In the genomic region with DNA sequence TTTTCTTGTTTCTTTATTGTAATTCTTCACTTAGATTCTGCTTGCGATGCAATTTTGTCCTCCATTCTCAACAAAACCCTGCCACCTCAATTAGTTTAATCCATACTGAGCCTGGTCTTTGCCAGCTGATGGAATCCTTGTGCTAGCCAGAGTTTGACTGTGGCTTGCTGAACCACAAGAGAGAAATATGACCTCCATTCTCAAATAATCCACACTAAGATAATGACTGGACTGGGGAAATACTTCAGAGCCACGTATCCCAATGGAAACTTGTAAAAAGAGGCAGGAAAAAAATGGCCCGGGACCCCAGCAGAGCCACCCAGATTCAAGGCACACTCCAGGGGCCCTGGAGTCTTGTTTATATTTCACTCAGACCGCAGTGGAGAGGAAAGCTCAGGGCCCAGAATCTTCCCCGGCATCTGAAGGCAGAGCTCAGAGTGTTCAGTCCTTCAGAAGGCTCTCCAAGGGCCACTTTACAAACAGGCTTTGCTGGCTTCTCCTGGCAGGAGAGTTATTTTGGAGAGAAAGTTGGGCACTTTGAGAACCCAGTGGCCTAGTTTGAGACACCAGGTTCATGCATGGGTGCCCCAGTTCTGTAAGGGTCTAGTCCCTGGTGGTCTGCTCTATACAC, we compare ENCODE assay signal across 17 cellular contexts.
DNase-seq lines count a peak whose midpoint lies in the region; ATAC-seq, FAIRE-seq and TF ChIP-seq lines count a peak whose summit lies in the region.
"Had no signal": no experiment of that assay in that cellular context is flagged by ENCODE, and none has a peak within 500 bp of the region (broad histone marks: within the 10 kb centered on the region; RNA-seq: fewer than 3 reads in every experiment).

No MANE protein-coding gene starts in this region.

- no peak overlapping the region for H3K4me2 ChIP-seq in A549

- H3K4me3 ChIP-seq in A549 (no peak overlapping the region), left lung (no peak overlapping the region)
- H3K4me3 ChIP-seq: SK-N-MC had no signal

- no peaks in the 10 kb centered on the region for H3K36me3 ChIP-seq in left lung

- H3K27ac Mint-ChIP-seq in progenitor cell of endocrine pancreas, result peak overlapping the region; percentile 57
- H3K27ac Mint-ChIP-seq in activated naive CD8-positive, alpha-beta T cell treated with anti-CD3 and anti-CD28 coated beads, Interleukin-2, amount 50 U/mL, for 24 hours, result no peak overlapping the region
- H3K27ac Mint-ChIP-seq: H9, IgD-negative memory B cell had no signal

- no peak for TF ChIP-seq CTCF in A549 (IDR thresholded peaks at IDR 0.05)
- TF ChIP-seq CTCF in left lung (IDR thresholded peaks at IDR 0.05), result no peak
- no peak for TF ChIP-seq CTCF in progenitor cell of endocrine pancreas (IDR thresholded peaks at IDR 0.05; ENCODE audit: unreplicated experiment)

- H3K9me3 ChIP-seq in A549 (no peaks in the 10 kb centered on the region), left lung (no peaks in the 10 kb centered on the region)

- H3K4me1 Mint-ChIP-seq in progenitor cell of endocrine pancreas (ENCODE audit: low read depth), result peaks cover 19% of the 10 kb centered on the region
- no peaks in the 10 kb centered on the region for H3K4me1 Mint-ChIP-seq in activated naive CD8-positive, alpha-beta T cell treated with anti-CD3 and anti-CD28 coated beads, Interleukin-2, amount 50 U/mL, for 24 hours

- H3K4me3 Mint-ChIP-seq in progenitor cell of endocrine pancreas (ENCODE audit: low read depth), result no peak overlapping the region
- no peak overlapping the region for H3K4me3 Mint-ChIP-seq in activated naive CD8-positive, alpha-beta T cell treated with anti-CD3 and anti-CD28 coated beads, Interleukin-2, amount 50 U/mL, for 24 hours
- H3K4me3 Mint-ChIP-seq: H9, IgD-negative memory B cell had no signal

- intact Hi-C loops in left lung (cut with DNase I), result no loop called here

- TF ChIP-seq EP300 in A549 (IDR thresholded peaks at IDR 0.05), result no peak

- H3K36me3 Mint-ChIP-seq in progenitor cell of endocrine pancreas (ENCODE audit: insufficient read depth), result no peaks in the 10 kb centered on the region
- H3K36me3 Mint-ChIP-seq in activated naive CD8-positive, alpha-beta T cell treated with anti-CD3 and anti-CD28 coated beads, Interleukin-2, amount 50 U/mL, for 24 hours (ENCODE audit: low read depth), result no peaks in the 10 kb centered on the region
- H3K36me3 Mint-ChIP-seq: IgD-negative memory B cell had no signal

- FAIRE-seq in A549 (lab: Jason Lieb, UNC), result no peak

- ATAC-seq in A549 (peak in 1 of 2 experiments; percentile 5; a peak in 2 of 6 replicates), left lung (peak; percentile 90), GM19328 (IDR thresholded peaks at IDR 0.05; ENCODE audit: unreplicated experiment) (no peak)
- ATAC-seq in activated naive CD8-positive, alpha-beta T cell treated with anti-CD3 and anti-CD28 coated beads, Interleukin-2, amount 50 U/mL, for 24 hours, result no peak

- H3K27ac ChIP-seq in A549 (no peak overlapping the region), left lung (peak overlapping the region in 1 of 2 donors; percentile 43)
- H3K27ac ChIP-seq: 22Rv1, C4-2B, SK-N-MC had no signal

- CTCF ChIA-PET in A549 (lab: Yijun Ruan, JAX), result interaction anchor here (1.1 kb wide), 1 partner anchor 30 kb away, joined by 3 read pairs; no protein-coding TSS in a partner anchor

- 83% methylated on average over 4 of the region's 5 CpGs for WGBS in A549 (ENCODE audit: missing lambda C conversion rate)

- no peak for TF ChIP-seq RAD21 in A549 (conservative IDR thresholded peaks at IDR 0.05 in 1 of 2, IDR thresholded peaks at IDR 0.05 in 1 of 2)

- H3K27me3 ChIP-seq in left lung, result no peaks in the 10 kb centered on the region

- H3K27me3 Mint-ChIP-seq in progenitor cell of endocrine pancreas, result no peaks in the 10 kb centered on the region
- H3K27me3 Mint-ChIP-seq in activated naive CD8-positive, alpha-beta T cell treated with anti-CD3 and anti-CD28 coated beads, Interleukin-2, amount 50 U/mL, for 24 hours, result no peaks in the 10 kb centered on the region
- H3K27me3 Mint-ChIP-seq: IgD-negative memory B cell had no signal

- H3K9me3 Mint-ChIP-seq in progenitor cell of endocrine pancreas (ENCODE audit: low read depth), result peaks cover 4% of the 10 kb centered on the region
- H3K9me3 Mint-ChIP-seq in activated naive CD8-positive, alpha-beta T cell treated with anti-CD3 and anti-CD28 coated beads, Interleukin-2, amount 50 U/mL, for 24 hours, result no peaks in the 10 kb centered on the region
- H3K9me3 Mint-ChIP-seq: H9, IgD-negative memory B cell had no signal

- 0 out of 3 replicates have a peak, but pooled peaks cover under 1% of the 10 kb centered on the region for H3K4me1 ChIP-seq in A549
- H3K4me1 ChIP-seq in left lung, result no peaks in the 10 kb centered on the region

- TF ChIP-seq POLR2A in A549 (IDR thresholded peaks at IDR 0.05; ENCODE audit: low read length), result no peak

- POLR2A ChIA-PET in A549 (lab: Yijun Ruan, JAX), result no interaction called here

- DNase-seq in A549 (ENCODE audit: low read depth in 1 of 2, low spot score in 1 of 2), result no peak
- DNase-seq in amniotic epithelial cell (ENCODE audit: low read depth), result peak; percentile 70
- peak in 1 of 2 donors; percentile 52 for DNase-seq in left lung
- no peak for DNase-seq in progenitor cell of endocrine pancreas (ENCODE audit: low spot score, unreplicated experiment)
- no peak for DNase-seq in effector CD8-positive, alpha-beta T cell (lab: John Stamatoyannopoulos, UW)
- DNase-seq in activated naive CD8-positive, alpha-beta T cell treated with anti-CD3 and anti-CD28 coated beads, Interleukin-2, amount 50 U/mL, for 24 hours, result no peak
- DNase-seq in SIG-M5 (lab: John Stamatoyannopoulos, UW), result no peak
- DNase-seq: DMS153, EL, H9, MV-4-11, NCI-H146 had no signal

TF ChIP-seq in A549, 52 proteins besides CTCF, POLR2A, EP300 and RAD21:
- TF ChIP-seq CBX2 (IDR thresholded peaks at IDR 0.05; ENCODE audit: borderline replicate concordance, low read depth), result no peak
- TF ChIP-seq HOXB5 (CRISPR knock-in tag; IDR thresholded peaks at IDR 0.05), result no peak
- peak; percentile 33 for TF ChIP-seq MAFK (IDR thresholded peaks at IDR 0.05; ENCODE audit: partially characterized antibody)
- no peak for TF ChIP-seq GATA3 (IDR thresholded peaks at IDR 0.05; ENCODE audit: borderline replicate concordance)
- TF ChIP-seq NFE2L2 (conservative IDR thresholded peaks at IDR 0.05; ENCODE audit: low read length), result no peak
- no peak for TF ChIP-seq TP53 (CRISPR knock-in tag; IDR thresholded peaks at IDR 0.05)
